ENCODE assay signal across 1 cellular context in the genomic region with DNA sequence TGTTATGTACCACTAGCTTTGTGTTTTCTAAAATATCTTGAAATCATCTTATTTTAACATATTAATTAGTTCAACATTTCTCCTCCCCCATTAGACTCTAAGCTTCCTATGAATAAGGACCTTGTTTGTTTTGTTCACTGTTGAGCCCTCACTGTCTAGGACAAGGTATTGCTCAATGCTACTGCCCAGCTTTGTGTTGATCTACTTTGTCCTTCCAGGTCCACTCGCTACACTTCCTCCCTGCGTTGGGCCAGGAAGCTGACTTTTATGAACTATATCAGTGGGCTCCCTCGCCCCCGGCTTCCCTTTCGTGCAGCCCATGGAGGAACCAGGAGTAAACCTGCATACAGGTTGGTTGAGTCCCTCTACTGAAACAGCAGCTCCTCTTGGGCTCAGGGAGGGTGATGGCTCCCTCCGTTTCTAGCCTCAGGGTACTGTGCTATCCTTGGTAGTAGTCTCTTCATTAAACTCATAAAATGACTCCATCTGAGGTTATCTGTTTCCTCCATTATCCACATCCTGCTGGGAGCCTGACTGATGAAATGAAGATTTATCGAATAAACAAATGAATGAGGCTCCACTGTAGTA.
TF ChIP-seq lines count a peak whose summit lies in the region.

No MANE protein-coding gene starts in this region.

TF ChIP-seq in HepG2, 621 proteins besides CTCF, POLR2A, EP300 and RAD21 (continued from another document):
- no peak for TF ChIP-seq RNF2 (conservative IDR thresholded peaks at IDR 0.05; ENCODE audit: low read depth)
